Comparison of ENCODE assay signal across 1 cellular context in the genomic region with DNA sequence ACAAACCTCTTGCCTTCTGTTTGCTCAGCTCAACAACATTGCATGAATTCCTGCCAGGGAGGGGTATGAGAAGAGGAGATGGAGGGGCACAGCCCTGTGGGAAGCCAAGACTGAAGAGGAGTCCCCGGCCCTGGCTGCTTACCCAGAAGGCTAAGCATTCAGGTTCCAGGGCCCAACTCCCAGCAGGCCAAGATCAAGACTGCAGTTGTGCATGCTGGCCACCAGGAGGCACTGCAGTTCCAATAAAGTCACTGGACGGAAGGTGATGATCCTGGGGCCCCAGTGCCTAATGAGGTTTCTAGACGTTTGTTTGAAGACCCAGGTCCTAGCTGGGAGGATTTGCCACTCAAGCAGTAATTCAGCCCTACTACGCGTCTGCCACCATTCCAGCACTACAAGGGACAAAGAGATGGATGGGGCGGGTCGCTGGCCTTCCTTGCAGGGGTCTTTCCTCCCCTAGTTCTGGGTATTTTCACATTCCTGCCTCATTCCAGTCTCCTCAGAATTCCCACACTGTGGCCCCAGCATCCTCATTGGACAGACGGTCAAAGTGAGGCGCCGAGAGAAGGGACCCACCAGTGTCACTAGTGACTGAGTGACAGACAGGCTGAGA.
TF ChIP-seq lines count a peak whose summit lies in the region.

No MANE protein-coding gene starts in this region.

TF ChIP-seq in K562, 482 proteins besides CTCF, POLR2A, EP300 and RAD21 (continued from another document and continues in another):
- no peak for TF ChIP-seq ZNF561 (CRISPR knock-in tag; conservative IDR thresholded peaks at IDR 0.05)
- no peak for TF ChIP-seq EZH2 (IDR thresholded peaks at IDR 0.05; ENCODE audit: borderline replicate concordance, low read depth, low read length)
- no peak for TF ChIP-seq CHD1 (IDR thresholded peaks at IDR 0.05; ENCODE audit: low read length)
- no peak for TF ChIP-seq TAF7 (tag; IDR thresholded peaks at IDR 0.05)
- TF ChIP-seq ATF1 (CRISPR knock-in tag; IDR thresholded peaks at IDR 0.05) = no peak
- peak; percentile 22; the same call in 1 of the 2 replicates for TF ChIP-seq ATF1 (tag; IDR thresholded peaks at IDR 0.05)
- no peak for TF ChIP-seq ZNF592 (IDR thresholded peaks at IDR 0.05)
- no peak for TF ChIP-seq HDAC6 (IDR thresholded peaks at IDR 0.05; ENCODE audit: low read depth, low read length)
- TF ChIP-seq, protein P1, sequence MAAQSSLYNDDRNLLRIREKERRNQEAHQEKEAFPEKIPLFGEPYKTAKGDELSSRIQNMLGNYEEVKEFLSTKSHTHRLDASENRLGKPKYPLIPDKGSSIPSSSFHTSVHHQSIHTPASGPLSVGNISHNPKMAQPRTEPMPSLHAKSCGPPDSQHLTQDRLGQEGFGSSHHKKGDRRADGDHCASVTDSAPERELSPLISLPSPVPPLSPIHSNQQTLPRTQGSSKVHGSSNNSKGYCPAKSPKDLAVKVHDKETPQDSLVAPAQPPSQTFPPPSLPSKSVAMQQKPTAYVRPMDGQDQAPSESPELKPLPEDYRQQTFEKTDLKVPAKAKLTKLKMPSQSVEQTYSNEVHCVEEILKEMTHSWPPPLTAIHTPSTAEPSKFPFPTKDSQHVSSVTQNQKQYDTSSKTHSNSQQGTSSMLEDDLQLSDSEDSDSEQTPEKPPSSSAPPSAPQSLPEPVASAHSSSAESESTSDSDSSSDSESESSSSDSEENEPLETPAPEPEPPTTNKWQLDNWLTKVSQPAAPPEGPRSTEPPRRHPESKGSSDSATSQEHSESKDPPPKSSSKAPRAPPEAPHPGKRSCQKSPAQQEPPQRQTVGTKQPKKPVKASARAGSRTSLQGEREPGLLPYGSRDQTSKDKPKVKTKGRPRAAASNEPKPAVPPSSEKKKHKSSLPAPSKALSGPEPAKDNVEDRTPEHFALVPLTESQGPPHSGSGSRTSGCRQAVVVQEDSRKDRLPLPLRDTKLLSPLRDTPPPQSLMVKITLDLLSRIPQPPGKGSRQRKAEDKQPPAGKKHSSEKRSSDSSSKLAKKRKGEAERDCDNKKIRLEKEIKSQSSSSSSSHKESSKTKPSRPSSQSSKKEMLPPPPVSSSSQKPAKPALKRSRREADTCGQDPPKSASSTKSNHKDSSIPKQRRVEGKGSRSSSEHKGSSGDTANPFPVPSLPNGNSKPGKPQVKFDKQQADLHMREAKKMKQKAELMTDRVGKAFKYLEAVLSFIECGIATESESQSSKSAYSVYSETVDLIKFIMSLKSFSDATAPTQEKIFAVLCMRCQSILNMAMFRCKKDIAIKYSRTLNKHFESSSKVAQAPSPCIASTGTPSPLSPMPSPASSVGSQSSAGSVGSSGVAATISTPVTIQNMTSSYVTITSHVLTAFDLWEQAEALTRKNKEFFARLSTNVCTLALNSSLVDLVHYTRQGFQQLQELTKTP (IDR thresholded peaks at IDR 0.05; ENCODE audit: low read depth in 1 of 2, partially characterized antibody in 2 of 2) = no peak
- no peak for TF ChIP-seq NFXL1 (CRISPR knock-in tag; IDR thresholded peaks at IDR 0.05)
- TF ChIP-seq, protein P2, sequence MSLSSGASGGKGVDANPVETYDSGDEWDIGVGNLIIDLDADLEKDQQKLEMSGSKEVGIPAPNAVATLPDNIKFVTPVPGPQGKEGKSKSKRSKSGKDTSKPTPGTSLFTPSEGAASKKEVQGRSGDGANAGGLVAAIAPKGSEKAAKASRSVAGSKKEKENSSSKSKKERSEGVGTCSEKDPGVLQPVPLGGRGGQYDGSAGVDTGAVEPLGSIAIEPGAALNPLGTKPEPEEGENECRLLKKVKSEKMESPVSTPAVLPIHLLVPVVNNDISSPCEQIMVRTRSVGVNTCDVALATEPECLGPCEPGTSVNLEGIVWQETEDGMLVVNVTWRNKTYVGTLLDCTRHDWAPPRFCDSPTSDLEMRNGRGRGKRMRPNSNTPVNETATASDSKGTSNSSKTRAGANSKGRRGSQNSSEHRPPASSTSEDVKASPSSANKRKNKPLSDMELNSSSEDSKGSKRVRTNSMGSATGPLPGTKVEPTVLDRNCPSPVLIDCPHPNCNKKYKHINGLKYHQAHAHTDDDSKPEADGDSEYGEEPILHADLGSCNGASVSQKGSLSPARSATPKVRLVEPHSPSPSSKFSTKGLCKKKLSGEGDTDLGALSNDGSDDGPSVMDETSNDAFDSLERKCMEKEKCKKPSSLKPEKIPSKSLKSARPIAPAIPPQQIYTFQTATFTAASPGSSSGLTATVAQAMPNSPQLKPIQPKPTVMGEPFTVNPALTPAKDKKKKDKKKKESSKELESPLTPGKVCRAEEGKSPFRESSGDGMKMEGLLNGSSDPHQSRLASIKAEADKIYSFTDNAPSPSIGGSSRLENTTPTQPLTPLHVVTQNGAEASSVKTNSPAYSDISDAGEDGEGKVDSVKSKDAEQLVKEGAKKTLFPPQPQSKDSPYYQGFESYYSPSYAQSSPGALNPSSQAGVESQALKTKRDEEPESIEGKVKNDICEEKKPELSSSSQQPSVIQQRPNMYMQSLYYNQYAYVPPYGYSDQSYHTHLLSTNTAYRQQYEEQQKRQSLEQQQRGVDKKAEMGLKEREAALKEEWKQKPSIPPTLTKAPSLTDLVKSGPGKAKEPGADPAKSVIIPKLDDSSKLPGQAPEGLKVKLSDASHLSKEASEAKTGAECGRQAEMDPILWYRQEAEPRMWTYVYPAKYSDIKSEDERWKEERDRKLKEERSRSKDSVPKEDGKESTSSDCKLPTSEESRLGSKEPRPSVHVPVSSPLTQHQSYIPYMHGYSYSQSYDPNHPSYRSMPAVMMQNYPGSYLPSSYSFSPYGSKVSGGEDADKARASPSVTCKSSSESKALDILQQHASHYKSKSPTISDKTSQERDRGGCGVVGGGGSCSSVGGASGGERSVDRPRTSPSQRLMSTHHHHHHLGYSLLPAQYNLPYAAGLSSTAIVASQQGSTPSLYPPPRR (CRISPR knock-in tag; IDR thresholded peaks at IDR 0.05; ENCODE audit: borderline replicate concordance) = no peak
- no peak for TF ChIP-seq NONO (IDR thresholded peaks at IDR 0.05; ENCODE audit: low read depth in 2 of 2, low read length in 1 of 2)
- TF ChIP-seq ZFP1 (CRISPR knock-in tag; IDR thresholded peaks at IDR 0.05) = no peak
- peak; percentile 72; the same call in 1 of the 2 replicates for TF ChIP-seq CC2D1A (IDR thresholded peaks at IDR 0.05)
- TF ChIP-seq ZNF57 (CRISPR knock-in tag; IDR thresholded peaks at IDR 0.05) = no peak
- no peak for TF ChIP-seq CHD2 (IDR thresholded peaks at IDR 0.05; ENCODE audit: low read depth, low read length)
- peak; percentile 96 for TF ChIP-seq ZKSCAN1 (IDR thresholded peaks at IDR 0.05; ENCODE audit: low read depth, low read length)
- TF ChIP-seq NR2C1 (IDR thresholded peaks at IDR 0.05) = no peak
- TF ChIP-seq NR2C1 (tag; IDR thresholded peaks at IDR 0.05) = no peak
- TF ChIP-seq SNAPC5 (CRISPR knock-in tag; IDR thresholded peaks at IDR 0.05) = no peak
- no peak for TF ChIP-seq ETV1 (tag; conservative IDR thresholded peaks at IDR 0.05; ENCODE audit: low read depth)
- TF ChIP-seq CBFA2T3 (IDR thresholded peaks at IDR 0.05) = peak; percentile 32; the same call in 1 of the 2 replicates
- no peak for TF ChIP-seq ELK1 (CRISPR knock-in tag; IDR thresholded peaks at IDR 0.05)
- no peak for TF ChIP-seq ZFP30 (CRISPR knock-in tag; IDR thresholded peaks at IDR 0.05; ENCODE audit: borderline replicate concordance)
- TF ChIP-seq ZC3H8 (IDR thresholded peaks at IDR 0.05) = no peak
- peak; percentile 86; the same call in 1 of the 2 replicates for TF ChIP-seq STAG1 (CRISPR knock-in tag; IDR thresholded peaks at IDR 0.05; ENCODE audit: borderline replicate concordance)
- TF ChIP-seq, protein P3, sequence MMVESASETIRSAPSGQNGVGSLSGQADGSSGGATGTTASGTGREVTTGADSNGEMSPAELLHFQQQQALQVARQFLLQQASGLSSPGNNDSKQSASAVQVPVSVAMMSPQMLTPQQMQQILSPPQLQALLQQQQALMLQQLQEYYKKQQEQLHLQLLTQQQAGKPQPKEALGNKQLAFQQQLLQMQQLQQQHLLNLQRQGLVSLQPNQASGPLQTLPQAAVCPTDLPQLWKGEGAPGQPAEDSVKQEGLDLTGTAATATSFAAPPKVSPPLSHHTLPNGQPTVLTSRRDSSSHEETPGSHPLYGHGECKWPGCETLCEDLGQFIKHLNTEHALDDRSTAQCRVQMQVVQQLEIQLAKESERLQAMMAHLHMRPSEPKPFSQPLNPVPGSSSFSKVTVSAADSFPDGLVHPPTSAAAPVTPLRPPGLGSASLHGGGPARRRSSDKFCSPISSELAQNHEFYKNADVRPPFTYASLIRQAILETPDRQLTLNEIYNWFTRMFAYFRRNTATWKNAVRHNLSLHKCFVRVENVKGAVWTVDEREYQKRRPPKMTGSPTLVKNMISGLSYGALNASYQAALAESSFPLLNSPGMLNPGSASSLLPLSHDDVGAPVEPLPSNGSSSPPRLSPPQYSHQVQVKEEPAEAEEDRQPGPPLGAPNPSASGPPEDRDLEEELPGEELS (CRISPR knock-in tag; IDR thresholded peaks at IDR 0.05; ENCODE audit: borderline replicate concordance) = no peak
- no peak for TF ChIP-seq TBL1XR1 (IDR thresholded peaks at IDR 0.05; ENCODE audit: low read length in 2 of 2)
- no peak for TF ChIP-seq ZBTB1 (CRISPR knock-in tag; IDR thresholded peaks at IDR 0.05; ENCODE audit: borderline replicate concordance, low read depth)
- TF ChIP-seq PTBP1 (IDR thresholded peaks at IDR 0.05; ENCODE audit: low read depth, low read length) = no peak
- no peak for TF ChIP-seq COPS2 (conservative IDR thresholded peaks at IDR 0.05)
- no peak for TF ChIP-seq U2AF1 (optimal IDR thresholded peaks at IDR 0.05; ENCODE audit: low read depth, low read length)
- TF ChIP-seq JUND (IDR thresholded peaks at IDR 0.05; ENCODE audit: borderline replicate concordance, low read depth, low read length) = peak; percentile 16; the same call in 1 of the 2 replicates
- no peak for TF ChIP-seq JUND (tag; IDR thresholded peaks at IDR 0.05; ENCODE audit: borderline replicate concordance, low read depth, low read length)
- TF ChIP-seq ZNF347 (CRISPR knock-in tag; IDR thresholded peaks at IDR 0.05; ENCODE audit: low read depth) = no peak
- no peak for TF ChIP-seq KLF13 (tag; IDR thresholded peaks at IDR 0.05; ENCODE audit: borderline replicate concordance, low read depth)
